19 cellular contexts compared by ENCODE assay signal in genomic region chrX:25873196-25873595, GRCh38.
DNase-seq lines count a peak whose midpoint lies in the region.
"Had no signal": no experiment of that assay in that cellular context is flagged by ENCODE, and none has a peak within 500 bp of the region (broad histone marks: within the 10 kb centered on the region; RNA-seq: fewer than 3 reads in every experiment).

No MANE protein-coding gene starts in this region.

- intact Hi-C loops in cardiac septum (cut with DNase I): no loop called here

- no peak overlapping the region for H3K4me3 ChIP-seq in skeletal muscle cell (ENCODE audit: low read depth, low read length)
- H3K4me3 ChIP-seq: coronary artery, prostate gland, SK-N-MC, tibial nerve had no signal

- DNase-seq in NCI-H345 (lab: John Stamatoyannopoulos, UW): peak; percentile 42
- DNase-seq in NCI-H345 treated with DMSO at 0.1 percent for 48 hours (lab: John Stamatoyannopoulos, UW; ENCODE audit: unreplicated experiment): no peak
- DNase-seq in RKO (ENCODE audit: low spot score): peak; percentile 48
- peak; percentile 2 for DNase-seq in fibroblast of gingiva (ENCODE audit: low read depth)
- peak; percentile 79 for DNase-seq in skeletal muscle cell (ENCODE audit: low read depth)
- no peak for DNase-seq in CD1c-positive myeloid dendritic cell (ENCODE audit: extremely low spot score)
- no peak for DNase-seq in stimulated activated CD8-positive, alpha-beta memory T cell treated with anti-CD3 and anti-CD28 coated beads, Interleukin-4, amount 100 ng/mL, for 48 hours
- DNase-seq in cardiac septum (ENCODE audit: low spot score): no peak
- DNase-seq: activated CD4-positive, CD25-positive, alpha-beta regulatory T cell treated with anti-CD3 and anti-CD28 coated beads, Interleukin-2, amount 50 U/mL, for 72 hours; activated gamma-delta T cell; DMS79 treated with DMSO at 0.1 percent for 48 hours; head of caudate nucleus; islet precursor cell; NCI-H1436 treated with DMSO at 0.1 percent for 48 hours; nephron progenitor cell had no signal

Comparison
In these comparisons a context has a peak if more than half of its experiments do, and no peak if none do; other contexts are left out.
1. DNase-seq: peak in NCI-H345 (single experiment), RKO (single experiment), fibroblast of gingiva (single experiment) and skeletal muscle cell (single experiment); none in NCI-H345 treated with DMSO at 0.1 percent for 48 hours (single experiment), CD1c-positive myeloid dendritic cell (single experiment), stimulated activated CD8-positive, alpha-beta memory T cell treated with anti-CD3 and anti-CD28 coated beads, Interleukin-4, amount 100 ng/mL, for 48 hours (single experiment) and cardiac septum (single experiment).